In genomic region chr6:142833054-142833453, GRCh38 we compare ENCODE assay signal across 8 cellular contexts.
A peak's percentile ranks its signal among the peaks of the same experiment; 100 is the strongest.
DNase-seq lines count a peak whose midpoint lies in the region; ATAC-seq and TF ChIP-seq lines count a peak whose summit lies in the region.
"Had no signal": no experiment of that assay in that cellular context is flagged by ENCODE, and none has a peak within 500 bp of the region (broad histone marks: within the 10 kb centered on the region; RNA-seq: fewer than 3 reads in every experiment).

No MANE protein-coding gene starts in this region.

- no peak overlapping the region for H3K4me2 ChIP-seq in Karpas-422 (ENCODE audit: low read depth, low read length, poor library complexity, severe bottlenecking)

- H3K9ac ChIP-seq in Karpas-422 (ENCODE audit: low read length), result no peak overlapping the region
- H3K9ac ChIP-seq: parathyroid adenoma had no signal

- H3K27me3 ChIP-seq in Panc1 (ENCODE audit: control insufficient read depth, insufficient read depth, low read length), result no peaks in the 10 kb centered on the region
- H3K27me3 ChIP-seq in Karpas-422 (ENCODE audit: low read length), result no peaks in the 10 kb centered on the region

- peaks cover 15% of the 10 kb centered on the region for H3K36me3 Mint-ChIP-seq in central memory CD8-positive, alpha-beta T cell (ENCODE audit: insufficient read depth)
- peaks cover 12% of the 10 kb centered on the region for H3K36me3 Mint-ChIP-seq in T-helper 2 cell treated with Interferon-gamma antibody and Interleukin-4, amounts not matched to agents 5 μg/mL and 100 μg/mL, for 36 hours (ENCODE audit: low read depth)

- H2AFZ ChIP-seq in Karpas-422 (ENCODE audit: low read length), result no peak overlapping the region
- H2AFZ ChIP-seq: parathyroid adenoma had no signal

- no peak for TF ChIP-seq CTCF in Panc1 (IDR thresholded peaks at IDR 0.05)

- peaks cover 68% of the 10 kb centered on the region for H3K4me1 Mint-ChIP-seq in central memory CD8-positive, alpha-beta T cell
- H3K4me1 Mint-ChIP-seq in T-helper 2 cell treated with Interferon-gamma antibody and Interleukin-4, amounts not matched to agents 5 μg/mL and 100 μg/mL, for 36 hours (ENCODE audit: low read depth), result peaks cover 16% of the 10 kb centered on the region

- H3K4me1 ChIP-seq in Panc1 (ENCODE audit: control insufficient read depth, insufficient read depth, low read length), result no peaks in the 10 kb centered on the region; the same call in 1 of the 2 replicates
- H3K4me1 ChIP-seq in Karpas-422 (ENCODE audit: low read length), result no peaks in the 10 kb centered on the region
- H3K4me1 ChIP-seq: parathyroid adenoma had no signal

- H3K27ac Mint-ChIP-seq in central memory CD8-positive, alpha-beta T cell (ENCODE audit: low read depth), result peak overlapping the region; percentile 40
- H3K27ac Mint-ChIP-seq in T-helper 2 cell treated with Interferon-gamma antibody and Interleukin-4, amounts not matched to agents 5 μg/mL and 100 μg/mL, for 36 hours, result no peak overlapping the region

- DNase-seq in GM04503 (ENCODE audit: low read depth), result peak; percentile 61
- peak; percentile 84 for DNase-seq in Panc1 (ENCODE audit: low read depth, low spot score)
- no peak for DNase-seq in central memory CD8-positive, alpha-beta T cell (ENCODE audit: low spot score in 2 of 2)
- DNase-seq in renal cortical epithelial cell (ENCODE audit: low read depth), result peak; percentile 95
- no peak for DNase-seq in Karpas-422
- DNase-seq in T-helper 2 cell treated with Interferon-gamma antibody and Interleukin-4, amounts not matched to agents 5 μg/mL and 100 μg/mL, for 36 hours (ENCODE audit: low spot score), result no peak

- no TSS peak for BruUV-seq in Panc1 (replicated peaks; lab: Mats Ljungman, UMichigan)

- POLR2A ChIA-PET in Panc1 (lab: Charles Lee), result no interaction called here

- no peak overlapping the region for H3K4me3 Mint-ChIP-seq in central memory CD8-positive, alpha-beta T cell
- H3K4me3 Mint-ChIP-seq in T-helper 2 cell treated with Interferon-gamma antibody and Interleukin-4, amounts not matched to agents 5 μg/mL and 100 μg/mL, for 36 hours, result no peak overlapping the region

- no peaks in the 10 kb centered on the region for H3K27me3 Mint-ChIP-seq in central memory CD8-positive, alpha-beta T cell
- no peaks in the 10 kb centered on the region for H3K27me3 Mint-ChIP-seq in T-helper 2 cell treated with Interferon-gamma antibody and Interleukin-4, amounts not matched to agents 5 μg/mL and 100 μg/mL, for 36 hours (ENCODE audit: low read depth)

- H3K4me3 ChIP-seq in Panc1 (ENCODE audit: low read depth in 2 of 2, low read length in 2 of 2), result no peak overlapping the region
- no peak overlapping the region for H3K4me3 ChIP-seq in Karpas-422 (ENCODE audit: low read length)

- in situ Hi-C loops in Panc1 (cut with HindIII; ENCODE audit: low pct_unique_long_range_greater_than_20kb, low sequenced_read_pairs), result no loop called here

- no peaks in the 10 kb centered on the region for H4K20me1 ChIP-seq in Karpas-422 (ENCODE audit: insufficient read depth, low read depth, low read length)

- H3K27ac ChIP-seq in Panc1 (ENCODE audit: low read length) (no peak overlapping the region), Karpas-422 (ENCODE audit: low read length) (no peak overlapping the region)
- H3K27ac ChIP-seq: parathyroid adenoma had no signal

- CTCF ChIA-PET in Panc1 (lab: Charles Lee), result no interaction called here

- intact Hi-C loops in Panc1 (cut with micrococcal nuclease; ENCODE audit: unreplicated experiment), result no loop called here

- H3K9me3 Mint-ChIP-seq in central memory CD8-positive, alpha-beta T cell, result no peaks in the 10 kb centered on the region
- H3K9me3 Mint-ChIP-seq in T-helper 2 cell treated with Interferon-gamma antibody and Interleukin-4, amounts not matched to agents 5 μg/mL and 100 μg/mL, for 36 hours, result no peaks in the 10 kb centered on the region

- H3K79me2 ChIP-seq in Karpas-422 (ENCODE audit: low read length), result no peaks in the 10 kb centered on the region

- H3K9me2 ChIP-seq in Karpas-422 (replicated peaks; ENCODE audit: insufficient read depth, low read length), result no peaks in the 10 kb centered on the region

- H3K36me3 ChIP-seq in Panc1 (ENCODE audit: control insufficient read depth, insufficient read depth, low read length), result no peaks in the 10 kb centered on the region; the same call in 1 of the 2 replicates
- H3K36me3 ChIP-seq in Karpas-422 (ENCODE audit: insufficient read depth, low read length), result no peaks in the 10 kb centered on the region

- ATAC-seq in Panc1 (peak; percentile 72; the same call in 1 of the 2 replicates), GM19467 (IDR thresholded peaks at IDR 0.05; ENCODE audit: unreplicated experiment) (no peak)
- no peak for ATAC-seq in central memory CD8-positive, alpha-beta T cell (replicated peaks; ENCODE audit: extremely low read depth, poor library complexity, severe bottlenecking)

- H3K9me3 ChIP-seq in Panc1 (ENCODE audit: control insufficient read depth, insufficient read depth, low read depth, low read length) (no peaks in the 10 kb centered on the region), Karpas-422 (ENCODE audit: low read length) (no peaks in the 10 kb centered on the region)

Comparison
In these comparisons a context has a peak if more than half of its experiments do, and no peak if none do; other contexts are left out.
1. DNase-seq: peak in GM04503 (single experiment), Panc1 (single experiment) and renal cortical epithelial cell (single experiment); none in central memory CD8-positive, alpha-beta T cell (0 of 2), Karpas-422 (single experiment) and T-helper 2 cell treated with Interferon-gamma antibody and Interleukin-4, amounts not matched to agents 5 μg/mL and 100 μg/mL, for 36 hours (single experiment).